ENCODE assay signal across 18 cellular contexts in genomic region chr9:110197330-110198187, GRCh38. TPM values are rescaled to one million over a fixed set of nuclear protein-coding genes. Genes with fewer than 3 reads are reported as not detected.
DNase-seq lines count a peak whose midpoint lies in the region; ATAC-seq and TF ChIP-seq lines count a peak whose summit lies in the region.
"Had no signal": no experiment of that assay in that cellular context is flagged by ENCODE, and none has a peak within 500 bp of the region (broad histone marks: within the 10 kb centered on the region; RNA-seq: fewer than 3 reads in every experiment).

No MANE protein-coding gene starts in this region.

- H3K36me3 ChIP-seq in psoas muscle (ENCODE audit: insufficient read depth in 1 of 2, low read depth in 1 of 2), result no peaks in the 10 kb centered on the region
- H3K36me3 ChIP-seq: SJSA1 had no signal

- no peaks in the 10 kb centered on the region for H3K27me3 Mint-ChIP-seq in WTC11 (ENCODE audit: low read depth)
- H3K27me3 Mint-ChIP-seq in activated CD4-positive, alpha-beta T cell treated with anti-CD3 and anti-CD28 coated beads, Interleukin-2, amount 10 ng/mL, durations not matched to agents 7 days and 5 days, result peaks cover 10% of the 10 kb centered on the region
- H3K27me3 Mint-ChIP-seq: memory B cell had no signal

- ATAC-seq in WTC11, result peak; percentile 32
- no peak for ATAC-seq in psoas muscle

- CTCF ChIA-PET in WTC11 (lab: Charles Lee), result interaction anchor here (0.6 to 1.6 kb wide), 2 partner anchors 13 to 14 kb away, joined by 3 to 6 read pairs; no protein-coding TSS in a partner anchor
- CTCF ChIA-PET in activated CD4-positive, alpha-beta T cell treated with anti-CD3 and anti-CD28 coated beads, Interleukin-2, amount 10 ng/mL, durations not matched to agents 7 days and 5 days (lab: Charles Lee), result interaction anchor here (1.5 kb wide), 1 partner anchor 12 kb away, joined by 3 read pairs; no protein-coding TSS in a partner anchor

- H3K27me3 ChIP-seq in psoas muscle (ENCODE audit: insufficient read depth in 3 of 3, low read length in 2 of 3), result peaks cover 0 to 1% (median 0%) of the 10 kb centered on the region in 3 donors
- H3K27me3 ChIP-seq: hepatocyte, SJSA1 had no signal

- TF ChIP-seq CTCF in WTC11 (IDR thresholded peaks at IDR 0.05), result no peak
- TF ChIP-seq CTCF in psoas muscle (IDR thresholded peaks at IDR 0.05), result peak; percentile 12

- H3K9me3 Mint-ChIP-seq in WTC11, result no peaks in the 10 kb centered on the region
- no peaks in the 10 kb centered on the region for H3K9me3 Mint-ChIP-seq in activated CD4-positive, alpha-beta T cell treated with anti-CD3 and anti-CD28 coated beads, Interleukin-2, amount 10 ng/mL, durations not matched to agents 7 days and 5 days
- H3K9me3 Mint-ChIP-seq: activated naive CD8-positive, alpha-beta T cell treated with anti-CD3 and anti-CD28 coated beads, Interleukin-2, amount 10 ng/mL, durations not matched to agents 7 days and 5 days; memory B cell had no signal

- H3K4me1 ChIP-seq in psoas muscle, result no peaks in the 10 kb centered on the region

- peak; percentile 17 for DNase-seq in COLO829 (ENCODE audit: low spot score)
- no peak for DNase-seq in WTC11 (ENCODE audit: low spot score)
- DNase-seq in foreskin melanocyte, result peak; percentile 35
- DNase-seq in psoas muscle, result no peak
- DNase-seq in NK-92 treated with Interleukin-12 subunit alpha and Interleukin-12 subunit beta, amount 100 ng/mL, for 24 hours (lab: John Stamatoyannopoulos, UW), result no peak
- no peak for DNase-seq in glomerular visceral epithelial cell (ENCODE audit: extremely low spot score)
- DNase-seq in stimulated activated CD4-positive, alpha-beta T cell treated with anti-CD3 and anti-CD28 coated beads, Interleukin-4, amount 100 ng/mL, for 24 hours, result no peak
- no peak for DNase-seq in activated CD4-positive, alpha-beta T cell treated with anti-CD3 and anti-CD28 coated beads, Interleukin-2, amount 10 ng/mL, durations not matched to agents 7 days and 5 days
- DNase-seq: activated CD8-positive, alpha-beta memory T cell treated with anti-CD3 and anti-CD28 coated beads, Interleukin-2, amount 50 U/mL, for 48 hours; activated naive CD8-positive, alpha-beta T cell treated with anti-CD3 and anti-CD28 coated beads, Interleukin-2, amount 10 ng/mL, durations not matched to agents 7 days and 5 days; NCI-H1694; NCI-H748 treated with DMSO at 0.1 percent for 48 hours; stimulated activated CD4-positive, alpha-beta T cell treated with anti-CD3 and anti-CD28 coated beads, Interleukin-4, amount 100 ng/mL, for 1 hour; stimulated activated naive CD4-positive, alpha-beta T cell treated with Interleukin-2 at 50 U/mL for 16 hours had no signal

- POLR2A ChIA-PET in WTC11 (lab: Charles Lee), result no interaction called here
- POLR2A ChIA-PET in activated CD4-positive, alpha-beta T cell treated with anti-CD3 and anti-CD28 coated beads, Interleukin-2, amount 10 ng/mL, durations not matched to agents 7 days and 5 days (lab: Charles Lee), result no interaction called here

- H3K4me1 Mint-ChIP-seq in WTC11, result 0 out of 2 replicates have a peak, but pooled peaks cover 3% of the 10 kb centered on the region
- peaks cover 9% of the 10 kb centered on the region for H3K4me1 Mint-ChIP-seq in activated CD4-positive, alpha-beta T cell treated with anti-CD3 and anti-CD28 coated beads, Interleukin-2, amount 10 ng/mL, durations not matched to agents 7 days and 5 days
- H3K4me1 Mint-ChIP-seq: activated naive CD8-positive, alpha-beta T cell treated with anti-CD3 and anti-CD28 coated beads, Interleukin-2, amount 10 ng/mL, durations not matched to agents 7 days and 5 days; memory B cell had no signal

- H3K4me3 ChIP-seq in psoas muscle, result no peak overlapping the region
- H3K4me3 ChIP-seq: hepatocyte, SJSA1 had no signal

- no peaks in the 10 kb centered on the region for H3K36me3 Mint-ChIP-seq in WTC11
- no peaks in the 10 kb centered on the region for H3K36me3 Mint-ChIP-seq in activated CD4-positive, alpha-beta T cell treated with anti-CD3 and anti-CD28 coated beads, Interleukin-2, amount 10 ng/mL, durations not matched to agents 7 days and 5 days (ENCODE audit: low read depth)
- H3K36me3 Mint-ChIP-seq: activated naive CD8-positive, alpha-beta T cell treated with anti-CD3 and anti-CD28 coated beads, Interleukin-2, amount 10 ng/mL, durations not matched to agents 7 days and 5 days; memory B cell had no signal

- 71 to 76% (median 71%) methylated on average over 11 of the region's 11 CpGs for WGBS in psoas muscle, 3 donors

- no peak overlapping the region for H3K27ac ChIP-seq in psoas muscle
- H3K27ac ChIP-seq: hepatocyte, SJSA1 had no signal

- no peak overlapping the region for H3K4me3 Mint-ChIP-seq in WTC11
- no peak overlapping the region for H3K4me3 Mint-ChIP-seq in activated CD4-positive, alpha-beta T cell treated with anti-CD3 and anti-CD28 coated beads, Interleukin-2, amount 10 ng/mL, durations not matched to agents 7 days and 5 days
- H3K4me3 Mint-ChIP-seq: activated naive CD8-positive, alpha-beta T cell treated with anti-CD3 and anti-CD28 coated beads, Interleukin-2, amount 10 ng/mL, durations not matched to agents 7 days and 5 days; memory B cell had no signal

- H3K9me3 ChIP-seq in psoas muscle, result no peaks in the 10 kb centered on the region

- intact Hi-C loops in psoas muscle (cut with DNase I), result no loop called here

- H3K27ac Mint-ChIP-seq in WTC11, result no peak overlapping the region
- no peak overlapping the region for H3K27ac Mint-ChIP-seq in activated CD4-positive, alpha-beta T cell treated with anti-CD3 and anti-CD28 coated beads, Interleukin-2, amount 10 ng/mL, durations not matched to agents 7 days and 5 days
- H3K27ac Mint-ChIP-seq: activated naive CD8-positive, alpha-beta T cell treated with anti-CD3 and anti-CD28 coated beads, Interleukin-2, amount 10 ng/mL, durations not matched to agents 7 days and 5 days; memory B cell had no signal

TF ChIP-seq in WTC11, 78 proteins besides CTCF, POLR2A, EP300 and RAD21 (continues in another document):
- TF ChIP-seq ZNF281 (CRISPR knock-in tag; IDR thresholded peaks at IDR 0.05), result no peak
- no peak for TF ChIP-seq ATF6 (CRISPR knock-in tag; IDR thresholded peaks at IDR 0.05)
- TF ChIP-seq ERG (CRISPR knock-in tag; IDR thresholded peaks at IDR 0.05), result no peak

RNA-seq across cellular contexts. Expression of gene C9orf152, which starts 10.4 kb away (rescaled TPM):
- total RNA-seq in WTC11 (2021) (0.11 TPM in 1 of 3 replicates, not detected in the others), psoas muscle (not detected)
- polyA plus RNA-seq in psoas muscle, result under 1 TPM in 1 of 3 donors, not detected in 2; 0.08 TPM
- total RNA-seq in activated CD4-positive, alpha-beta T cell treated with anti-CD3 and anti-CD28 coated beads, Interleukin-2, amount 10 ng/mL, durations not matched to agents 7 days and 5 days, result not detected
- total RNA-seq: activated naive CD8-positive, alpha-beta T cell treated with anti-CD3 and anti-CD28 coated beads, Interleukin-2, amount 10 ng/mL, durations not matched to agents 7 days and 5 days; G401; SJSA1 had no signal

RNA-seq across cellular contexts. Expression of gene TXN, which starts 58.7 kb away (rescaled TPM):
- total RNA-seq in WTC11 (2021) (245 to 265 TPM (median 263 TPM) in 3 replicates), psoas muscle (100 to 1,000 TPM in 1 of 4 donors, 10 to 100 TPM in 3; 38.0 to 118 (median 71.6) TPM)
- 100 to 1,000 TPM in 2 of 3 donors, 10 to 100 TPM in 1; 73.4 to 366 (median 135) TPM for polyA plus RNA-seq in psoas muscle
- 100 to 1,000 TPM; 206 to 209 TPM for total RNA-seq in activated CD4-positive, alpha-beta T cell treated with anti-CD3 and anti-CD28 coated beads, Interleukin-2, amount 10 ng/mL, durations not matched to agents 7 days and 5 days

Comparison
In these comparisons a context has a peak if more than half of its experiments do, and no peak if none do; other contexts are left out.
1. DNase-seq: peak in COLO829 (single experiment) and foreskin melanocyte (single experiment); none in WTC11 (single experiment), psoas muscle (0 of 2), NK-92 treated with Interleukin-12 subunit alpha and Interleukin-12 subunit beta, amount 100 ng/mL, for 24 hours (single experiment), glomerular visceral epithelial cell (single experiment), stimulated activated CD4-positive, alpha-beta T cell treated with anti-CD3 and anti-CD28 coated beads, Interleukin-4, amount 100 ng/mL, for 24 hours (single experiment) and activated CD4-positive, alpha-beta T cell treated with anti-CD3 and anti-CD28 coated beads, Interleukin-2, amount 10 ng/mL, durations not matched to agents 7 days and 5 days (single experiment).